17 cellular contexts compared by ENCODE assay signal in genomic region chr1:72003092-72003491, GRCh38.
DNase-seq lines count a peak whose midpoint lies in the region; ATAC-seq and TF ChIP-seq lines count a peak whose summit lies in the region.
"Had no signal": no experiment of that assay in that cellular context is flagged by ENCODE, and none has a peak within 500 bp of the region (broad histone marks: within the 10 kb centered on the region; RNA-seq: fewer than 3 reads in every experiment).

No MANE protein-coding gene starts in this region.

- H4K20me1 ChIP-seq in GM23338 (replicated peaks; ENCODE audit: insufficient read depth) = no peaks in the 10 kb centered on the region
- H4K20me1 ChIP-seq: BLaER1 treated with 17β-estradiol and CSF1 and Interleukin-3, amounts not matched to agents 10 nM and 100 nM had no signal

- H3K4me3 Mint-ChIP-seq in GM23338 = no peak overlapping the region
- H3K4me3 Mint-ChIP-seq in activated CD4-positive, alpha-beta memory T cell treated with anti-CD3 and anti-CD28 coated beads for 36 hours = no peak overlapping the region
- H3K4me3 Mint-ChIP-seq: T-cell had no signal

- H3K79me2 ChIP-seq in GM23338 (replicated peaks; ENCODE audit: insufficient read depth) = no peaks in the 10 kb centered on the region

- no peak overlapping the region for H3K4me2 ChIP-seq in GM23338
- H3K4me2 ChIP-seq: BLaER1 treated with 17β-estradiol and CSF1 and Interleukin-3, amounts not matched to agents 10 nM and 100 nM had no signal

- H3K9me3 ChIP-seq in endocrine pancreas (ENCODE audit: control insufficient read depth, low read length) (no peaks in the 10 kb centered on the region), neuron (ENCODE audit: low read length) (no peaks in the 10 kb centered on the region)
- H3K9me3 ChIP-seq: BLaER1 treated with 17β-estradiol and CSF1 and Interleukin-3, amounts not matched to agents 10 nM and 100 nM had no signal

- ATAC-seq in GM23338 (no peak), HG02973 (IDR thresholded peaks at IDR 0.05; ENCODE audit: unreplicated experiment) (no peak), GM18498 (IDR thresholded peaks at IDR 0.05; ENCODE audit: unreplicated experiment) (no peak)
- ATAC-seq: HCT116, T-cell had no signal

- no peaks in the 10 kb centered on the region for H3K9me2 ChIP-seq in GM23338 (ENCODE audit: insufficient read depth)

- no peaks in the 10 kb centered on the region for H3K27me3 ChIP-seq in GM23338 (ENCODE audit: insufficient read depth)
- no peaks in the 10 kb centered on the region for H3K27me3 ChIP-seq in endocrine pancreas (ENCODE audit: control insufficient read depth, insufficient read depth, low read length)
- no peaks in the 10 kb centered on the region for H3K27me3 ChIP-seq in neuron (ENCODE audit: insufficient read depth, low read length)
- H3K27me3 ChIP-seq: BLaER1 treated with 17β-estradiol and CSF1 and Interleukin-3, amounts not matched to agents 10 nM and 100 nM had no signal

- no peak overlapping the region for H3K4me3 ChIP-seq in GM23338
- peak overlapping the region; percentile 26 for H3K4me3 ChIP-seq in endocrine pancreas (ENCODE audit: control insufficient read depth, insufficient read depth, low read length)
- no peak overlapping the region for H3K4me3 ChIP-seq in neuron (ENCODE audit: low read length)
- H3K4me3 ChIP-seq: BLaER1 treated with 17β-estradiol and CSF1 and Interleukin-3, amounts not matched to agents 10 nM and 100 nM; SK-N-MC had no signal

- H3K4me1 ChIP-seq in GM23338 (ENCODE audit: insufficient read depth) = peaks cover 35% of the 10 kb centered on the region
- no peaks in the 10 kb centered on the region for H3K4me1 ChIP-seq in endocrine pancreas (ENCODE audit: control insufficient read depth, insufficient read depth, low read length)
- H3K4me1 ChIP-seq in neuron (ENCODE audit: insufficient read depth, low read length) = peaks cover 7% of the 10 kb centered on the region
- H3K4me1 ChIP-seq: BLaER1 treated with 17β-estradiol and CSF1 and Interleukin-3, amounts not matched to agents 10 nM and 100 nM had no signal

- H3K36me3 Mint-ChIP-seq in GM23338 (ENCODE audit: low read depth) = no peaks in the 10 kb centered on the region
- H3K36me3 Mint-ChIP-seq in activated CD4-positive, alpha-beta memory T cell treated with anti-CD3 and anti-CD28 coated beads for 36 hours = no peaks in the 10 kb centered on the region
- H3K36me3 Mint-ChIP-seq: T-cell had no signal

- no peak overlapping the region for H3K9ac ChIP-seq in endocrine pancreas (ENCODE audit: control insufficient read depth, insufficient read depth, low read length)
- H3K9ac ChIP-seq: BLaER1 treated with 17β-estradiol and CSF1 and Interleukin-3, amounts not matched to agents 10 nM and 100 nM had no signal

- peaks cover 44% of the 10 kb centered on the region for H3K4me1 Mint-ChIP-seq in GM23338
- H3K4me1 Mint-ChIP-seq in activated CD4-positive, alpha-beta memory T cell treated with anti-CD3 and anti-CD28 coated beads for 36 hours (ENCODE audit: low read depth) = no peaks in the 10 kb centered on the region
- H3K4me1 Mint-ChIP-seq: T-cell had no signal

- H3K36me3 ChIP-seq in GM23338 (ENCODE audit: insufficient read depth) (no peaks in the 10 kb centered on the region), endocrine pancreas (ENCODE audit: control insufficient read depth, insufficient read depth, low read length) (no peaks in the 10 kb centered on the region), neuron (ENCODE audit: insufficient read depth, low read length) (no peaks in the 10 kb centered on the region)
- H3K36me3 ChIP-seq: BLaER1 treated with 17β-estradiol and CSF1 and Interleukin-3, amounts not matched to agents 10 nM and 100 nM had no signal

- POLR2A ChIA-PET in activated CD4-positive, alpha-beta memory T cell treated with anti-CD3 and anti-CD28 coated beads for 36 hours (lab: Charles Lee) = no interaction called here

- H3K27ac Mint-ChIP-seq in GM23338 = peak overlapping the region; percentile 89
- no peak overlapping the region for H3K27ac Mint-ChIP-seq in activated CD4-positive, alpha-beta memory T cell treated with anti-CD3 and anti-CD28 coated beads for 36 hours
- H3K27ac Mint-ChIP-seq: T-cell had no signal

- H3K27me3 Mint-ChIP-seq in GM23338 (ENCODE audit: insufficient read depth, low read depth, poor library complexity) = no peaks in the 10 kb centered on the region
- no peaks in the 10 kb centered on the region for H3K27me3 Mint-ChIP-seq in activated CD4-positive, alpha-beta memory T cell treated with anti-CD3 and anti-CD28 coated beads for 36 hours
- H3K27me3 Mint-ChIP-seq: T-cell had no signal

- CTCF ChIA-PET in activated CD4-positive, alpha-beta memory T cell treated with anti-CD3 and anti-CD28 coated beads for 36 hours (lab: Charles Lee) = no interaction called here

- no peaks in the 10 kb centered on the region for H3K9me3 Mint-ChIP-seq in GM23338
- no peaks in the 10 kb centered on the region for H3K9me3 Mint-ChIP-seq in activated CD4-positive, alpha-beta memory T cell treated with anti-CD3 and anti-CD28 coated beads for 36 hours
- H3K9me3 Mint-ChIP-seq: T-cell had no signal

- no peak for TF ChIP-seq CTCF in GM23338 (conservative IDR thresholded peaks at IDR 0.05; ENCODE audit: low read depth in 2 of 2)

- DNase-seq in GM23338 (ENCODE audit: low spot score) = peak; percentile 13
- peak; percentile 49 for DNase-seq in NCI-H2029 (lab: John Stamatoyannopoulos, UW)
- no peak for DNase-seq in OCI-M2 (lab: John Stamatoyannopoulos, UW; ENCODE audit: unreplicated experiment)
- DNase-seq in activated CD4-positive, alpha-beta memory T cell treated with anti-CD3 and anti-CD28 coated beads for 36 hours = no peak
- DNase-seq: NCI-H1436; NCI-H2171; NK-92 treated with Interleukin-12 subunit alpha and Interleukin-12 subunit beta, amount 100 ng/mL, for 24 hours; OCI-M1; T-cell had no signal

- H2AFZ ChIP-seq in GM23338 (peak overlapping the region; percentile 30; the same call in 1 of the 2 replicates), neuron (ENCODE audit: low read depth, low read length) (peak overlapping the region; percentile 16)

- peak overlapping the region; percentile 50; the same call in 1 of the 2 replicates for H3K27ac ChIP-seq in GM23338 (ENCODE audit: low read depth)
- H3K27ac ChIP-seq: BLaER1 treated with 17β-estradiol and CSF1 and Interleukin-3, amounts not matched to agents 10 nM and 100 nM; RWPE1; SK-N-MC had no signal

- intact Hi-C loops in activated CD4-positive, alpha-beta memory T cell treated with anti-CD3 and anti-CD28 coated beads for 36 hours (cut with micrococcal nuclease) = no loop called here

- no peaks in the 10 kb centered on the region for H3F3A ChIP-seq in GM23338 (replicated peaks; ENCODE audit: low read depth)

TF ChIP-seq in GM23338, 12 proteins besides CTCF, POLR2A, EP300 and RAD21:
- no peak for TF ChIP-seq EZH2 (IDR thresholded peaks at IDR 0.05; ENCODE audit: low read depth, unreplicated experiment)
- TF ChIP-seq ETS1 (IDR thresholded peaks at IDR 0.05) = no peak
- no peak for TF ChIP-seq CREB1 (CRISPR knock-in tag; IDR thresholded peaks at IDR 0.05; ENCODE audit: low read depth)
- no peak for TF ChIP-seq EZH2phosphoT487 (IDR thresholded peaks at IDR 0.05; ENCODE audit: unreplicated experiment)

Comparison
In these comparisons a context has a peak if more than half of its experiments do, and no peak if none do; other contexts are left out.
1. DNase-seq: peak in GM23338 (single experiment) and NCI-H2029 (single experiment); none in OCI-M2 (single experiment) and activated CD4-positive, alpha-beta memory T cell treated with anti-CD3 and anti-CD28 coated beads for 36 hours (single experiment).